Comparison of ENCODE assay signal across 8 cellular contexts in the genomic region with DNA sequence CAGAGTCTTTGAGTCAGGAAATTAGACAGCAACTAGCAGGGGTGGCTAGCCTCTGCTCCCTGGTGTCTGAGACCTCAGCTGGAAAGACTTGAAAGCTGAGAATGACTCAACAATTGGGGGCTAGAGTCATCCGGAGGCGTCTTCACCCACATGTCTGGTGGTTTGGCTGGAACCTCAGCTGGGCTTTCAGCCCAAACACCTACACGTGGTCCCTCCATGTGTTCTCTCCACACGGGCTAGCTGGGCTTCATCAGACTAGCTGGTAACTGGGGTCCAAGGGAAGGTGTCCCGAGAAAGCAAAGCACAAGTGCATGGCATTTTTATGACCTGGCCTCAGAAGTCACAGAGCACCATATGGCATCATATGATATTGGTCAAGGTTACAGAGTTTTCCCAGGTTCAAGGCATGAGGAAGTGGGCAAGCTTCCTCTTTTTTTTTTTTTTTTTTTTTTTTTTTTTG. TPM values are rescaled to one million over a fixed set of nuclear protein-coding genes. Genes with fewer than 3 reads are reported as not detected.
DNase-seq lines count a peak whose midpoint lies in the region; ATAC-seq and TF ChIP-seq lines count a peak whose summit lies in the region.

No MANE protein-coding gene starts in this region.

- no peaks in the 10 kb centered on the region; the same call in 1 of the 2 replicates for H3K36me3 ChIP-seq in BE2C

- H3K4me3 ChIP-seq in BE2C (ENCODE audit: low read depth, low read length): no peak overlapping the region

- H3K4me1 ChIP-seq in BE2C: no peaks in the 10 kb centered on the region

- TF ChIP-seq CTCF in BE2C (IDR thresholded peaks at IDR 0.05; ENCODE audit: low read depth, low read length): no peak

- no peaks in the 10 kb centered on the region for H3K27me3 ChIP-seq in BE2C

- peaks cover 3% of the 10 kb centered on the region; the same call in 1 of the 2 replicates for H3K9me3 ChIP-seq in BE2C

- peak; percentile 36 for DNase-seq in stimulated activated naive CD4-positive, alpha-beta T cell treated with Interleukin-2 at 50 U/mL for 16 hours (lab: John Stamatoyannopoulos, UW)
- DNase-seq in stimulated activated naive CD4-positive, alpha-beta T cell (lab: John Stamatoyannopoulos, UW): no peak
- DNase-seq in SW480 (ENCODE audit: low spot score): peak; percentile 58
- peak; percentile 26 for DNase-seq in fibroblast of gingiva (ENCODE audit: low read depth)
- peak; percentile 34 to 46 for DNase-seq in stimulated activated CD8-positive, alpha-beta memory T cell treated with anti-CD3 and anti-CD28 coated beads, Interleukin-7, amount 100 ng/mL, for 4 hours (ENCODE audit: low read depth in 2 of 2)
- no peak for DNase-seq in BE2C

- ATAC-seq in HG03095 (IDR thresholded peaks at IDR 0.05; ENCODE audit: unreplicated experiment) (peak; percentile 96), HG02840 (IDR thresholded peaks at IDR 0.05; ENCODE audit: low FRiP score, unreplicated experiment) (no peak)

RNA-seq across cellular contexts. Expression of gene ABHD2, which starts 19.9 kb away (rescaled TPM):
- polyA plus RNA-seq in BE2C (2012; ENCODE audit: insufficient read depth, insufficient read length, low read depth): 45.7 TPM

Comparison
In these comparisons a context has a peak if more than half of its experiments do, and no peak if none do; other contexts are left out.
1. DNase-seq: peak in stimulated activated naive CD4-positive, alpha-beta T cell treated with Interleukin-2 at 50 U/mL for 16 hours (single experiment), SW480 (single experiment), fibroblast of gingiva (single experiment) and stimulated activated CD8-positive, alpha-beta memory T cell treated with anti-CD3 and anti-CD28 coated beads, Interleukin-7, amount 100 ng/mL, for 4 hours (2 of 2); none in stimulated activated naive CD4-positive, alpha-beta T cell (0 of 6) and BE2C (single experiment).